Comparison of ENCODE assay signal across 20 cellular contexts in genomic region chr2:236366049-236366387, GRCh38.
DNase-seq lines count a peak whose midpoint lies in the region; ATAC-seq and TF ChIP-seq lines count a peak whose summit lies in the region.
"Had no signal": no experiment of that assay in that cellular context is flagged by ENCODE, and none has a peak within 500 bp of the region (broad histone marks: within the 10 kb centered on the region; RNA-seq: fewer than 3 reads in every experiment).

No MANE protein-coding gene starts in this region.

- DNase-seq in activated CD4-positive, alpha-beta memory T cell treated with anti-CD3 and anti-CD28 coated beads, Interleukin-2, amount 10 ng/mL, durations not matched to agents 7 days and 5 days, result peak; percentile 25
- no peak for DNase-seq in activated CD4-positive, alpha-beta memory T cell treated with anti-CD3 and anti-CD28 coated beads for 36 hours
- no peak for DNase-seq in CD8-positive, alpha-beta memory T cell
- DNase-seq in activated CD8-positive, alpha-beta T cell treated with anti-CD3 and anti-CD28 coated beads for 36 hours, result no peak
- DNase-seq in natural killer cell treated with Interleukin-12 subunit alpha and Interleukin-12 subunit beta and Interleukin-15 and Interleukin-18, amount 100 ng/mL, for 72 hours (ENCODE audit: low spot score), result no peak
- no peak for DNase-seq in Peyer's patch
- DNase-seq: C1 segment of cervical spinal cord, caudate nucleus, HCEC 1CT, NCI-H187 treated with DMSO at 0.1 percent for 48 hours, NCI-H2227 treated with DMSO at 0.1 percent for 48 hours, NCI-H774, nephron progenitor cell, right lobe of liver had no signal

- H3K27me3 Mint-ChIP-seq in activated CD4-positive, alpha-beta memory T cell treated with anti-CD3 and anti-CD28 coated beads, Interleukin-2, amount 10 ng/mL, durations not matched to agents 7 days and 5 days, result peaks cover 54% of the 10 kb centered on the region
- peaks cover 6% of the 10 kb centered on the region for H3K27me3 Mint-ChIP-seq in activated CD4-positive, alpha-beta memory T cell treated with anti-CD3 and anti-CD28 coated beads for 36 hours
- H3K27me3 Mint-ChIP-seq in CD8-positive, alpha-beta memory T cell, result peaks cover 10 to 34% of the 10 kb centered on the region in 2 donors
- peaks cover 54% of the 10 kb centered on the region for H3K27me3 Mint-ChIP-seq in activated CD8-positive, alpha-beta T cell treated with anti-CD3 and anti-CD28 coated beads for 36 hours
- peaks cover 30 to 40% of the 10 kb centered on the region in 2 donors for H3K27me3 Mint-ChIP-seq in natural killer cell treated with Interleukin-12 subunit alpha and Interleukin-12 subunit beta and Interleukin-15 and Interleukin-18, amount 100 ng/mL, for 72 hours

- H3K36me3 Mint-ChIP-seq in activated CD4-positive, alpha-beta memory T cell treated with anti-CD3 and anti-CD28 coated beads, Interleukin-2, amount 10 ng/mL, durations not matched to agents 7 days and 5 days (ENCODE audit: low read depth), result no peaks in the 10 kb centered on the region
- H3K36me3 Mint-ChIP-seq in activated CD4-positive, alpha-beta memory T cell treated with anti-CD3 and anti-CD28 coated beads for 36 hours, result no peaks in the 10 kb centered on the region
- H3K36me3 Mint-ChIP-seq in CD8-positive, alpha-beta memory T cell, result no peaks in the 10 kb centered on the region
- no peaks in the 10 kb centered on the region for H3K36me3 Mint-ChIP-seq in activated CD8-positive, alpha-beta T cell treated with anti-CD3 and anti-CD28 coated beads for 36 hours (ENCODE audit: low read depth)
- no peaks in the 10 kb centered on the region for H3K36me3 Mint-ChIP-seq in natural killer cell treated with Interleukin-12 subunit alpha and Interleukin-12 subunit beta and Interleukin-15 and Interleukin-18, amount 100 ng/mL, for 72 hours

- intact Hi-C loops in activated CD4-positive, alpha-beta memory T cell treated with anti-CD3 and anti-CD28 coated beads for 36 hours (cut with micrococcal nuclease), result no loop called here
- intact Hi-C loops in activated CD8-positive, alpha-beta T cell treated with anti-CD3 and anti-CD28 coated beads for 36 hours (cut with micrococcal nuclease), result no loop called here

- H3K27ac ChIP-seq in CD8-positive, alpha-beta memory T cell (ENCODE audit: low read depth, low read length), result no peak overlapping the region
- no peak overlapping the region for H3K27ac ChIP-seq in Peyer's patch
- H3K27ac ChIP-seq: ascending aorta, right lobe of liver, upper lobe of left lung had no signal

- H3K27ac Mint-ChIP-seq in activated CD4-positive, alpha-beta memory T cell treated with anti-CD3 and anti-CD28 coated beads, Interleukin-2, amount 10 ng/mL, durations not matched to agents 7 days and 5 days, result peak overlapping the region; percentile 73
- H3K27ac Mint-ChIP-seq in activated CD4-positive, alpha-beta memory T cell treated with anti-CD3 and anti-CD28 coated beads for 36 hours, result no peak overlapping the region
- H3K27ac Mint-ChIP-seq in CD8-positive, alpha-beta memory T cell, result peak overlapping the region in 5 of 8 donors; percentile 21 to 57 (median 34)
- no peak overlapping the region for H3K27ac Mint-ChIP-seq in activated CD8-positive, alpha-beta T cell treated with anti-CD3 and anti-CD28 coated beads for 36 hours
- H3K27ac Mint-ChIP-seq in natural killer cell treated with Interleukin-12 subunit alpha and Interleukin-12 subunit beta and Interleukin-15 and Interleukin-18, amount 100 ng/mL, for 72 hours, result no peak overlapping the region
- H3K27ac Mint-ChIP-seq: nephron progenitor cell had no signal

- peak overlapping the region; percentile 27 for H3K4me3 ChIP-seq in CD8-positive, alpha-beta memory T cell (ENCODE audit: low read length)
- H3K4me3 ChIP-seq in Peyer's patch, result no peak overlapping the region
- H3K4me3 ChIP-seq: ascending aorta, right lobe of liver, upper lobe of left lung had no signal

- H3K36me3 ChIP-seq in CD8-positive, alpha-beta memory T cell (ENCODE audit: insufficient read depth, low read length), result no peaks in the 10 kb centered on the region
- H3K36me3 ChIP-seq in Peyer's patch, result no peaks in the 10 kb centered on the region
- H3K36me3 ChIP-seq: ascending aorta, right lobe of liver, upper lobe of left lung had no signal

- no peaks in the 10 kb centered on the region for H3K9me3 Mint-ChIP-seq in activated CD4-positive, alpha-beta memory T cell treated with anti-CD3 and anti-CD28 coated beads, Interleukin-2, amount 10 ng/mL, durations not matched to agents 7 days and 5 days
- no peaks in the 10 kb centered on the region for H3K9me3 Mint-ChIP-seq in activated CD4-positive, alpha-beta memory T cell treated with anti-CD3 and anti-CD28 coated beads for 36 hours
- H3K9me3 Mint-ChIP-seq in CD8-positive, alpha-beta memory T cell, result no peaks in the 10 kb centered on the region
- H3K9me3 Mint-ChIP-seq in activated CD8-positive, alpha-beta T cell treated with anti-CD3 and anti-CD28 coated beads for 36 hours, result no peaks in the 10 kb centered on the region
- H3K9me3 Mint-ChIP-seq in natural killer cell treated with Interleukin-12 subunit alpha and Interleukin-12 subunit beta and Interleukin-15 and Interleukin-18, amount 100 ng/mL, for 72 hours, result no peaks in the 10 kb centered on the region
- H3K9me3 Mint-ChIP-seq: nephron progenitor cell had no signal

- H3K27me3 ChIP-seq in CD8-positive, alpha-beta memory T cell (ENCODE audit: insufficient read depth, low read length, poor library complexity, severe bottlenecking), result peaks cover 4% of the 10 kb centered on the region
- no peaks in the 10 kb centered on the region for H3K27me3 ChIP-seq in Peyer's patch
- H3K27me3 ChIP-seq: ascending aorta, right lobe of liver, upper lobe of left lung had no signal

- peak overlapping the region; percentile 64 for H3K4me3 Mint-ChIP-seq in activated CD4-positive, alpha-beta memory T cell treated with anti-CD3 and anti-CD28 coated beads, Interleukin-2, amount 10 ng/mL, durations not matched to agents 7 days and 5 days
- H3K4me3 Mint-ChIP-seq in activated CD4-positive, alpha-beta memory T cell treated with anti-CD3 and anti-CD28 coated beads for 36 hours, result no peak overlapping the region
- H3K4me3 Mint-ChIP-seq in CD8-positive, alpha-beta memory T cell, result peak overlapping the region; percentile 6 to 90 (median 82)
- no peak overlapping the region for H3K4me3 Mint-ChIP-seq in activated CD8-positive, alpha-beta T cell treated with anti-CD3 and anti-CD28 coated beads for 36 hours
- H3K4me3 Mint-ChIP-seq in natural killer cell treated with Interleukin-12 subunit alpha and Interleukin-12 subunit beta and Interleukin-15 and Interleukin-18, amount 100 ng/mL, for 72 hours, result peak overlapping the region; percentile 42
- H3K4me3 Mint-ChIP-seq: nephron progenitor cell had no signal

- no peaks in the 10 kb centered on the region for H3K9me3 ChIP-seq in CD8-positive, alpha-beta memory T cell (ENCODE audit: low read length)
- no peaks in the 10 kb centered on the region for H3K9me3 ChIP-seq in Peyer's patch
- H3K9me3 ChIP-seq: ascending aorta, right lobe of liver, upper lobe of left lung had no signal

- POLR2A ChIA-PET in activated CD4-positive, alpha-beta memory T cell treated with anti-CD3 and anti-CD28 coated beads, Interleukin-2, amount 10 ng/mL, durations not matched to agents 7 days and 5 days (lab: Charles Lee), result interaction anchor here (1.1 kb wide), 1 partner anchor 719 kb away, joined by 4 read pairs; the partner anchor contains the start of gene COPS8
- POLR2A ChIA-PET in activated CD4-positive, alpha-beta memory T cell treated with anti-CD3 and anti-CD28 coated beads for 36 hours (lab: Charles Lee), result no interaction called here
- POLR2A ChIA-PET in CD8-positive, alpha-beta memory T cell (lab: Charles Lee), result no interaction called here
- POLR2A ChIA-PET in activated CD8-positive, alpha-beta T cell treated with anti-CD3 and anti-CD28 coated beads for 36 hours (lab: Charles Lee), result no interaction called here

- peaks cover 28% of the 10 kb centered on the region for H3K4me1 Mint-ChIP-seq in activated CD4-positive, alpha-beta memory T cell treated with anti-CD3 and anti-CD28 coated beads, Interleukin-2, amount 10 ng/mL, durations not matched to agents 7 days and 5 days
- peaks cover 36% of the 10 kb centered on the region for H3K4me1 Mint-ChIP-seq in activated CD4-positive, alpha-beta memory T cell treated with anti-CD3 and anti-CD28 coated beads for 36 hours (ENCODE audit: low read depth)
- peaks cover 36 to 43% (median 37%) of the 10 kb centered on the region in 3 donors for H3K4me1 Mint-ChIP-seq in CD8-positive, alpha-beta memory T cell
- peaks cover 29% of the 10 kb centered on the region for H3K4me1 Mint-ChIP-seq in activated CD8-positive, alpha-beta T cell treated with anti-CD3 and anti-CD28 coated beads for 36 hours (ENCODE audit: low read depth)
- H3K4me1 Mint-ChIP-seq in natural killer cell treated with Interleukin-12 subunit alpha and Interleukin-12 subunit beta and Interleukin-15 and Interleukin-18, amount 100 ng/mL, for 72 hours (ENCODE audit: low read depth in 2 of 2), result peaks cover 20 to 26% of the 10 kb centered on the region in 2 donors

- TF ChIP-seq CTCF in activated CD8-positive, alpha-beta T cell treated with anti-CD3 and anti-CD28 coated beads for 36 hours (IDR thresholded peaks at IDR 0.05), result no peak
- TF ChIP-seq CTCF in Peyer's patch (IDR thresholded peaks at IDR 0.05), result no peak

- CTCF ChIA-PET in activated CD4-positive, alpha-beta memory T cell treated with anti-CD3 and anti-CD28 coated beads, Interleukin-2, amount 10 ng/mL, durations not matched to agents 7 days and 5 days (lab: Charles Lee), result interaction anchor here (0.8 to 1.6 kb wide), 5 partner anchors 12 to 204 kb away, joined by 3 to 7 read pairs (median 5); partner anchors contain the start of gene ACKR3
- CTCF ChIA-PET in activated CD4-positive, alpha-beta memory T cell treated with anti-CD3 and anti-CD28 coated beads for 36 hours (lab: Charles Lee), result interaction anchor here (1.7 kb wide), 1 partner anchor 13 kb away, joined by 4 read pairs; no protein-coding TSS in a partner anchor
- CTCF ChIA-PET in CD8-positive, alpha-beta memory T cell (lab: Charles Lee), result interaction anchor here (0.8 kb wide), 1 partner anchor 13 kb away, joined by 3 read pairs; no protein-coding TSS in a partner anchor
- CTCF ChIA-PET in activated CD8-positive, alpha-beta T cell treated with anti-CD3 and anti-CD28 coated beads for 36 hours (lab: Charles Lee), result interaction anchor here (1.4 kb wide), 1 partner anchor 13 kb away, joined by 4 read pairs; no protein-coding TSS in a partner anchor

- TF ChIP-seq POLR2A in Peyer's patch (IDR thresholded peaks at IDR 0.05), result no peak

- H3K4me1 ChIP-seq in CD8-positive, alpha-beta memory T cell (ENCODE audit: insufficient read depth, low read length), result peaks cover 27% of the 10 kb centered on the region
- H3K4me1 ChIP-seq in Peyer's patch, result no peaks in the 10 kb centered on the region
- H3K4me1 ChIP-seq: ascending aorta, right lobe of liver had no signal

- ATAC-seq in activated CD8-positive, alpha-beta T cell treated with anti-CD3 and anti-CD28 coated beads for 36 hours, result peak; percentile 37
- peak in 1 of 2 donors; percentile 13 for ATAC-seq in natural killer cell treated with Interleukin-12 subunit alpha and Interleukin-12 subunit beta and Interleukin-15 and Interleukin-18, amount 100 ng/mL, for 72 hours
- ATAC-seq in GM21825 (IDR thresholded peaks at IDR 0.05; ENCODE audit: unreplicated experiment) (no peak), GM18502 (IDR thresholded peaks at IDR 0.05; ENCODE audit: poor library complexity, unreplicated experiment) (no peak)
- ATAC-seq: left lobe of liver, right lobe of liver, Right ventricle myocardium inferior had no signal

Comparison
In these comparisons a context has a peak if more than half of its experiments do, and no peak if none do; other contexts are left out.
1. H3K27ac Mint-ChIP-seq: peak in activated CD4-positive, alpha-beta memory T cell treated with anti-CD3 and anti-CD28 coated beads, Interleukin-2, amount 10 ng/mL, durations not matched to agents 7 days and 5 days (single experiment) and CD8-positive, alpha-beta memory T cell (5 of 8); none in activated CD4-positive, alpha-beta memory T cell treated with anti-CD3 and anti-CD28 coated beads for 36 hours (single experiment), activated CD8-positive, alpha-beta T cell treated with anti-CD3 and anti-CD28 coated beads for 36 hours (single experiment) and natural killer cell treated with Interleukin-12 subunit alpha and Interleukin-12 subunit beta and Interleukin-15 and Interleukin-18, amount 100 ng/mL, for 72 hours (0 of 2).
2. H3K4me3 Mint-ChIP-seq: peak in activated CD4-positive, alpha-beta memory T cell treated with anti-CD3 and anti-CD28 coated beads, Interleukin-2, amount 10 ng/mL, durations not matched to agents 7 days and 5 days (single experiment), CD8-positive, alpha-beta memory T cell (7 of 7) and natural killer cell treated with Interleukin-12 subunit alpha and Interleukin-12 subunit beta and Interleukin-15 and Interleukin-18, amount 100 ng/mL, for 72 hours (single experiment); none in activated CD4-positive, alpha-beta memory T cell treated with anti-CD3 and anti-CD28 coated beads for 36 hours (single experiment) and activated CD8-positive, alpha-beta T cell treated with anti-CD3 and anti-CD28 coated beads for 36 hours (single experiment).